Comparison of ENCODE assay signal across 15 cellular contexts in the genomic region with DNA sequence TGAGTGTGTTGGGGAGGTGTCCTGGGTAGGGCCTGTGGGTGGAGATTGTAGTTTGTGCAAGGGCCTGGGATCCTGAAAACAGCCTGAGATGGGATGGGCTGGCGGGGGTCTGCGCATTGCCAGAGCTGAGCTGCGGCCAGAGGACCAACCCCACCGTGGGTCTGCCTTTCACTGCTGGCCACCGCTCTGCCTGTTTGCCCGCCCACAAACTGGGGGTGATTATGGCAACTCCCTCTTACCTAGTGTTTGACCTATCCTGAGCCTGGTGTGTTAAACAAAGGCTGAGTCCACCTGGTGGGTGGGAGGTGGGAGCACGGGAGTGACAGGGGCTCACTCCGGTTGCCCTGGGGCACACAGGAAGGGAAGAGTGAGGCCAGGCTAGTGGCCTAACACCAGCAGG. TPM values are rescaled to one million over a fixed set of nuclear protein-coding genes. Genes with fewer than 3 reads are reported as not detected.
A peak's percentile ranks its signal among the peaks of the same experiment; 100 is the strongest.
DNase-seq lines count a peak whose midpoint lies in the region; ATAC-seq and TF ChIP-seq lines count a peak whose summit lies in the region.
"Had no signal": no experiment of that assay in that cellular context is flagged by ENCODE, and none has a peak within 500 bp of the region (broad histone marks: within the 10 kb centered on the region; RNA-seq: fewer than 3 reads in every experiment).

No MANE protein-coding gene starts in this region.

- no peak for TF ChIP-seq POLR2A in stomach (IDR thresholded peaks at IDR 0.05)

- DNase-seq in activated CD8-positive, alpha-beta memory T cell treated with anti-CD3 and anti-CD28 coated beads for 24 hours = peak; percentile 30
- no peak for DNase-seq in activated CD8-positive, alpha-beta memory T cell treated with anti-CD3 and anti-CD28 coated beads, Interleukin-2, amount 50 U/mL, for 48 hours
- DNase-seq in left kidney (ENCODE audit: low read depth, low spot score) (peak; percentile 28), stomach (peak; percentile 20)
- no peak for DNase-seq in activated CD4-positive, alpha-beta T cell treated with anti-CD3 and anti-CD28 coated beads, Interleukin-2, amount 50 U/mL, for 1 hour
- DNase-seq: activated naive CD4-positive, alpha-beta T cell treated with anti-CD3 and anti-CD28 coated beads, Interleukin-2, amount 10 ng/mL, durations not matched to agents 7 days and 5 days; CD4-positive, alpha-beta memory T cell; foreskin melanocyte; trophoblast cell had no signal

- WGBS in stomach, 5 donors = 66 to 79% (median 71%) methylated on average over 5 to 8 of the region's 8 CpGs

- H3K4me1 ChIP-seq in stomach = peaks cover 0 to 10% (median 0%) of the 10 kb centered on the region in 4 donors
- H3K4me1 ChIP-seq: prostate gland had no signal

- H3K27me3 ChIP-seq in stomach = no peaks in the 10 kb centered on the region
- H3K27me3 ChIP-seq: cardiac muscle cell had no signal

- peaks cover 5 to 31% (median 30%) of the 10 kb centered on the region in 4 donors for H3K36me3 ChIP-seq in stomach
- H3K36me3 ChIP-seq: cardiac muscle cell, prostate gland had no signal

- TF ChIP-seq EP300 in stomach (IDR thresholded peaks at IDR 0.05) = no peak

- no peak for TF ChIP-seq CTCF in stomach (IDR thresholded peaks at IDR 0.05)

- no peak overlapping the region for H3K27ac ChIP-seq in stomach
- H3K27ac ChIP-seq: cardiac muscle cell, prostate gland, SK-N-MC had no signal

- intact Hi-C loops in stomach (cut with DNase I; ENCODE audit: low total_unique reads) = no loop called here

- no peak overlapping the region for H3K4me3 ChIP-seq in stomach
- H3K4me3 ChIP-seq: cardiac muscle cell, prostate gland, SK-N-MC had no signal

- H3K9me3 ChIP-seq in stomach = no peaks in the 10 kb centered on the region
- H3K9me3 ChIP-seq: prostate gland had no signal

- ATAC-seq in HG03108 (IDR thresholded peaks at IDR 0.05; ENCODE audit: unreplicated experiment) (no peak), HG02885 (IDR thresholded peaks at IDR 0.05; ENCODE audit: poor library complexity, unreplicated experiment) (no peak)

TF ChIP-seq in PFSK-1, 5 proteins besides CTCF, POLR2A, EP300 and RAD21:
- no peak for TF ChIP-seq SIN3A (IDR thresholded peaks at IDR 0.05; ENCODE audit: borderline replicate concordance, insufficient read depth, low read length)
- TF ChIP-seq, protein P1, sequence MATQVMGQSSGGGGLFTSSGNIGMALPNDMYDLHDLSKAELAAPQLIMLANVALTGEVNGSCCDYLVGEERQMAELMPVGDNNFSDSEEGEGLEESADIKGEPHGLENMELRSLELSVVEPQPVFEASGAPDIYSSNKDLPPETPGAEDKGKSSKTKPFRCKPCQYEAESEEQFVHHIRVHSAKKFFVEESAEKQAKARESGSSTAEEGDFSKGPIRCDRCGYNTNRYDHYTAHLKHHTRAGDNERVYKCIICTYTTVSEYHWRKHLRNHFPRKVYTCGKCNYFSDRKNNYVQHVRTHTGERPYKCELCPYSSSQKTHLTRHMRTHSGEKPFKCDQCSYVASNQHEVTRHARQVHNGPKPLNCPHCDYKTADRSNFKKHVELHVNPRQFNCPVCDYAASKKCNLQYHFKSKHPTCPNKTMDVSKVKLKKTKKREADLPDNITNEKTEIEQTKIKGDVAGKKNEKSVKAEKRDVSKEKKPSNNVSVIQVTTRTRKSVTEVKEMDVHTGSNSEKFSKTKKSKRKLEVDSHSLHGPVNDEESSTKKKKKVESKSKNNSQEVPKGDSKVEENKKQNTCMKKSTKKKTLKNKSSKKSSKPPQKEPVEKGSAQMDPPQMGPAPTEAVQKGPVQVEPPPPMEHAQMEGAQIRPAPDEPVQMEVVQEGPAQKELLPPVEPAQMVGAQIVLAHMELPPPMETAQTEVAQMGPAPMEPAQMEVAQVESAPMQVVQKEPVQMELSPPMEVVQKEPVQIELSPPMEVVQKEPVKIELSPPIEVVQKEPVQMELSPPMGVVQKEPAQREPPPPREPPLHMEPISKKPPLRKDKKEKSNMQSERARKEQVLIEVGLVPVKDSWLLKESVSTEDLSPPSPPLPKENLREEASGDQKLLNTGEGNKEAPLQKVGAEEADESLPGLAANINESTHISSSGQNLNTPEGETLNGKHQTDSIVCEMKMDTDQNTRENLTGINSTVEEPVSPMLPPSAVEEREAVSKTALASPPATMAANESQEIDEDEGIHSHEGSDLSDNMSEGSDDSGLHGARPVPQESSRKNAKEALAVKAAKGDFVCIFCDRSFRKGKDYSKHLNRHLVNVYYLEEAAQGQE (IDR thresholded peaks at IDR 0.05; ENCODE audit: insufficient read depth in 1 of 2, low read depth in 2 of 2, low read length in 2 of 2) = no peak
- no peak for TF ChIP-seq TAF1 (IDR thresholded peaks at IDR 0.05; ENCODE audit: borderline replicate concordance, insufficient read depth, low read length)
- no peak for TF ChIP-seq FOXP2 (optimal IDR thresholded peaks at IDR 0.05; ENCODE audit: borderline replicate concordance, extremely low read depth, extremely low read length, insufficient read depth)
- TF ChIP-seq POLR2AphosphoS5 (IDR thresholded peaks at IDR 0.05; ENCODE audit: low read depth, low read length) = 0 out of 2 replicates have a peak, but pooled peaks have one; percentile 72

RNA-seq across cellular contexts. Expression of a gene that starts 9.8 kb away (rescaled TPM):
- 38.9 TPM for polyA plus RNA-seq in PFSK-1 (2012; ENCODE audit: insufficient read length, low read depth)
- 100 to 1,000 TPM in 1 of 5 donors, 10 to 100 TPM in 4; 22.0 to 113 (median 56.6) TPM for total RNA-seq in stomach
- polyA plus RNA-seq in stomach = 10 to 100 TPM; 25.7 to 36.3 (median 34.4) TPM

RNA-seq across cellular contexts. Expression of a gene that starts 53.6 kb away (rescaled TPM):
- 39.5 TPM for polyA plus RNA-seq in PFSK-1 (2012; ENCODE audit: insufficient read length, low read depth)
- total RNA-seq in stomach = 10 to 100 TPM in 4 of 5 donors, 1 to 10 TPM in 1; 5.3 to 50.9 (median 15.6) TPM
- polyA plus RNA-seq in stomach = 10 to 100 TPM in 2 of 3 donors, 1 to 10 TPM in 1; 6.3 to 11.6 (median 10.6) TPM

Comparison
In these comparisons a context has a peak if more than half of its experiments do, and no peak if none do; other contexts are left out.
1. DNase-seq: peak in activated CD8-positive, alpha-beta memory T cell treated with anti-CD3 and anti-CD28 coated beads for 24 hours (single experiment), left kidney (single experiment) and stomach (single experiment); none in activated CD8-positive, alpha-beta memory T cell treated with anti-CD3 and anti-CD28 coated beads, Interleukin-2, amount 50 U/mL, for 48 hours (single experiment) and activated CD4-positive, alpha-beta T cell treated with anti-CD3 and anti-CD28 coated beads, Interleukin-2, amount 50 U/mL, for 1 hour (single experiment).